ENCODE assay signal across 18 cellular contexts in genomic region chr16:12540290-12540689, GRCh38.
DNase-seq lines count a peak whose midpoint lies in the region; ATAC-seq lines count a peak whose summit lies in the region.
"Had no signal": no experiment of that assay in that cellular context is flagged by ENCODE, and none has a peak within 500 bp of the region (broad histone marks: within the 10 kb centered on the region; RNA-seq: fewer than 3 reads in every experiment).

No MANE protein-coding gene starts in this region.

- no peaks in the 10 kb centered on the region for H3K36me3 ChIP-seq in aorta (ENCODE audit: control insufficient read depth in 1 of 2, insufficient read depth in 2 of 2, low read length in 1 of 2)

- H3K36me3 Mint-ChIP-seq in T-helper 1 cell treated with Interleukin-12 subunit alpha and Interleukin-12 subunit beta and Interleukin-4 antibody, amounts not matched to agents 30 μg/mL and 1 μg/mL, for 36 hours (ENCODE audit: low read depth) = peaks cover 27% of the 10 kb centered on the region
- H3K36me3 Mint-ChIP-seq in activated T-cell treated with anti-CD3 and anti-CD28 coated beads, Interleukin-2, amount 50 U/mL, for 72 hours (ENCODE audit: insufficient read depth in 2 of 2) = peaks cover 0 to 5% of the 10 kb centered on the region in 2 donors
- peaks cover 32% of the 10 kb centered on the region for H3K36me3 Mint-ChIP-seq in activated CD4-positive, alpha-beta memory T cell treated with anti-CD3 and anti-CD28 coated beads, Interleukin-2, amount 10 ng/mL, durations not matched to agents 7 days and 5 days (ENCODE audit: low read depth)
- peaks cover 43% of the 10 kb centered on the region for H3K36me3 Mint-ChIP-seq in dendritic cell treated with granulocyte-macrophage colony-stimulating factor and Interleukin-4, amounts not matched to agents 40 ng/mL and 50 ng/mL, for 4 days (ENCODE audit: low read depth)

- no peak overlapping the region for H3K4me3 ChIP-seq in aorta (ENCODE audit: low read length in 2 of 2)

- intact Hi-C loops in dendritic cell treated with granulocyte-macrophage colony-stimulating factor and Interleukin-4, amounts not matched to agents 40 ng/mL and 50 ng/mL, for 4 days (cut with micrococcal nuclease) = no loop called here
- intact Hi-C loops in aorta (cut with DNase I) = no loop called here

- 90 to 92% methylated on average over 9 of the region's 9 CpGs for WGBS in aorta, 2 donors

- H3K4me3 Mint-ChIP-seq in T-helper 1 cell treated with Interleukin-12 subunit alpha and Interleukin-12 subunit beta and Interleukin-4 antibody, amounts not matched to agents 30 μg/mL and 1 μg/mL, for 36 hours = peak overlapping the region; percentile 75
- H3K4me3 Mint-ChIP-seq in activated T-cell treated with anti-CD3 and anti-CD28 coated beads, Interleukin-2, amount 50 U/mL, for 72 hours = peak overlapping the region; percentile 68 to 88
- peak overlapping the region; percentile 72 for H3K4me3 Mint-ChIP-seq in activated CD4-positive, alpha-beta memory T cell treated with anti-CD3 and anti-CD28 coated beads, Interleukin-2, amount 10 ng/mL, durations not matched to agents 7 days and 5 days
- H3K4me3 Mint-ChIP-seq in dendritic cell treated with granulocyte-macrophage colony-stimulating factor and Interleukin-4, amounts not matched to agents 40 ng/mL and 50 ng/mL, for 4 days = no peak overlapping the region
- H3K4me3 Mint-ChIP-seq: CD14-positive monocyte had no signal

- CTCF ChIA-PET in activated CD4-positive, alpha-beta memory T cell treated with anti-CD3 and anti-CD28 coated beads, Interleukin-2, amount 10 ng/mL, durations not matched to agents 7 days and 5 days (lab: Charles Lee) = interaction anchor here (0.6 kb wide), 1 partner anchor 1382 kb away, joined by 3 read pairs; no protein-coding TSS in a partner anchor

- DNase-seq in T-helper 1 cell = no peak
- no peak for DNase-seq in activated T-cell treated with anti-CD3 and anti-CD28 coated beads, Interleukin-2, amount 50 U/mL, for 72 hours
- no peak for DNase-seq in activated T-cell treated with anti-CD3 and anti-CD28 coated beads, Interleukin-2, amount 50 U/mL, for 1 hour
- DNase-seq in activated CD4-positive, alpha-beta memory T cell treated with anti-CD3 and anti-CD28 coated beads, Interleukin-2, amount 10 ng/mL, durations not matched to agents 7 days and 5 days = no peak
- DNase-seq in aorta = no peak
- DNase-seq: DND-41; H7; KG1; NCI-H1105 treated with DMSO at 0.1 percent for 48 hours; NCI-H1694; NCI-H510A; NCI-H748 treated with DMSO at 0.1 percent for 48 hours; NK-92 treated with Interleukin-12 subunit alpha and Interleukin-12 subunit beta, amount 100 ng/mL, for 24 hours had no signal

- POLR2A ChIA-PET in activated CD4-positive, alpha-beta memory T cell treated with anti-CD3 and anti-CD28 coated beads, Interleukin-2, amount 10 ng/mL, durations not matched to agents 7 days and 5 days (lab: Charles Lee) = interaction anchor here (1.1 to 9.8 kb wide), 5 partner anchors 9 to 461 kb away, joined by 3 to 132 read pairs (median 4); no protein-coding TSS in a partner anchor

- H3K27me3 Mint-ChIP-seq in T-helper 1 cell treated with Interleukin-12 subunit alpha and Interleukin-12 subunit beta and Interleukin-4 antibody, amounts not matched to agents 30 μg/mL and 1 μg/mL, for 36 hours (ENCODE audit: low read depth) = no peaks in the 10 kb centered on the region
- no peaks in the 10 kb centered on the region for H3K27me3 Mint-ChIP-seq in activated T-cell treated with anti-CD3 and anti-CD28 coated beads, Interleukin-2, amount 50 U/mL, for 72 hours (ENCODE audit: low read depth)
- H3K27me3 Mint-ChIP-seq in activated CD4-positive, alpha-beta memory T cell treated with anti-CD3 and anti-CD28 coated beads, Interleukin-2, amount 10 ng/mL, durations not matched to agents 7 days and 5 days = no peaks in the 10 kb centered on the region
- no peaks in the 10 kb centered on the region for H3K27me3 Mint-ChIP-seq in dendritic cell treated with granulocyte-macrophage colony-stimulating factor and Interleukin-4, amounts not matched to agents 40 ng/mL and 50 ng/mL, for 4 days

- no peaks in the 10 kb centered on the region for H3K9me3 ChIP-seq in aorta (ENCODE audit: control insufficient read depth, low read length)

- peaks cover 90% of the 10 kb centered on the region for H3K4me1 Mint-ChIP-seq in T-helper 1 cell treated with Interleukin-12 subunit alpha and Interleukin-12 subunit beta and Interleukin-4 antibody, amounts not matched to agents 30 μg/mL and 1 μg/mL, for 36 hours (ENCODE audit: low read depth)
- H3K4me1 Mint-ChIP-seq in activated T-cell treated with anti-CD3 and anti-CD28 coated beads, Interleukin-2, amount 50 U/mL, for 72 hours (ENCODE audit: low read depth) = peaks cover 96% of the 10 kb centered on the region
- H3K4me1 Mint-ChIP-seq in activated CD4-positive, alpha-beta memory T cell treated with anti-CD3 and anti-CD28 coated beads, Interleukin-2, amount 10 ng/mL, durations not matched to agents 7 days and 5 days = peaks cover 94% of the 10 kb centered on the region
- H3K4me1 Mint-ChIP-seq in dendritic cell treated with granulocyte-macrophage colony-stimulating factor and Interleukin-4, amounts not matched to agents 40 ng/mL and 50 ng/mL, for 4 days (ENCODE audit: low read depth) = peaks cover 91% of the 10 kb centered on the region

- H3K9me3 Mint-ChIP-seq in T-helper 1 cell treated with Interleukin-12 subunit alpha and Interleukin-12 subunit beta and Interleukin-4 antibody, amounts not matched to agents 30 μg/mL and 1 μg/mL, for 36 hours = no peaks in the 10 kb centered on the region
- no peaks in the 10 kb centered on the region for H3K9me3 Mint-ChIP-seq in activated T-cell treated with anti-CD3 and anti-CD28 coated beads, Interleukin-2, amount 50 U/mL, for 72 hours
- H3K9me3 Mint-ChIP-seq in activated CD4-positive, alpha-beta memory T cell treated with anti-CD3 and anti-CD28 coated beads, Interleukin-2, amount 10 ng/mL, durations not matched to agents 7 days and 5 days = no peaks in the 10 kb centered on the region
- H3K9me3 Mint-ChIP-seq in dendritic cell treated with granulocyte-macrophage colony-stimulating factor and Interleukin-4, amounts not matched to agents 40 ng/mL and 50 ng/mL, for 4 days = no peaks in the 10 kb centered on the region
- H3K9me3 Mint-ChIP-seq: CD14-positive monocyte had no signal

- no peaks in the 10 kb centered on the region for H3K4me1 ChIP-seq in aorta (ENCODE audit: control insufficient read depth in 1 of 2, insufficient read depth in 2 of 2, low read length in 2 of 2)

- no peak overlapping the region for H3K27ac ChIP-seq in aorta (ENCODE audit: low read depth in 1 of 2, low read length in 2 of 2)
- H3K27ac ChIP-seq: 22Rv1 had no signal

- H3K27me3 ChIP-seq in aorta (ENCODE audit: control insufficient read depth in 1 of 2, insufficient read depth in 2 of 2, low read length in 1 of 2) = no peaks in the 10 kb centered on the region

- ATAC-seq in activated T-cell treated with anti-CD3 and anti-CD28 coated beads, Interleukin-2, amount 50 U/mL, for 72 hours (replicated peaks in 1 of 2) = no peak
- ATAC-seq in aorta (ENCODE audit: low FRiP score) (no peak), HG02623 (IDR thresholded peaks at IDR 0.05; ENCODE audit: unreplicated experiment) (no peak)

- peak overlapping the region; percentile 99 for H3K27ac Mint-ChIP-seq in T-helper 1 cell treated with Interleukin-12 subunit alpha and Interleukin-12 subunit beta and Interleukin-4 antibody, amounts not matched to agents 30 μg/mL and 1 μg/mL, for 36 hours
- H3K27ac Mint-ChIP-seq in activated T-cell treated with anti-CD3 and anti-CD28 coated beads, Interleukin-2, amount 50 U/mL, for 72 hours = peak overlapping the region; percentile 97
- peak overlapping the region; percentile 95 for H3K27ac Mint-ChIP-seq in activated CD4-positive, alpha-beta memory T cell treated with anti-CD3 and anti-CD28 coated beads, Interleukin-2, amount 10 ng/mL, durations not matched to agents 7 days and 5 days
- peak overlapping the region; percentile 5 for H3K27ac Mint-ChIP-seq in dendritic cell treated with granulocyte-macrophage colony-stimulating factor and Interleukin-4, amounts not matched to agents 40 ng/mL and 50 ng/mL, for 4 days

Comparison
In these comparisons a context has a peak if more than half of its experiments do, and no peak if none do; other contexts are left out.
1. H3K27ac Mint-ChIP-seq: peak in every context shown above with its lines; median percentile 99 in T-helper 1 cell treated with Interleukin-12 subunit alpha and Interleukin-12 subunit beta and Interleukin-4 antibody, amounts not matched to agents 30 μg/mL and 1 μg/mL, for 36 hours; 97 in activated T-cell treated with anti-CD3 and anti-CD28 coated beads, Interleukin-2, amount 50 U/mL, for 72 hours; 95 in activated CD4-positive, alpha-beta memory T cell treated with anti-CD3 and anti-CD28 coated beads, Interleukin-2, amount 10 ng/mL, durations not matched to agents 7 days and 5 days; 5 in dendritic cell treated with granulocyte-macrophage colony-stimulating factor and Interleukin-4, amounts not matched to agents 40 ng/mL and 50 ng/mL, for 4 days.